Comparison of ENCODE assay signal across 15 cellular contexts in the genomic region with DNA sequence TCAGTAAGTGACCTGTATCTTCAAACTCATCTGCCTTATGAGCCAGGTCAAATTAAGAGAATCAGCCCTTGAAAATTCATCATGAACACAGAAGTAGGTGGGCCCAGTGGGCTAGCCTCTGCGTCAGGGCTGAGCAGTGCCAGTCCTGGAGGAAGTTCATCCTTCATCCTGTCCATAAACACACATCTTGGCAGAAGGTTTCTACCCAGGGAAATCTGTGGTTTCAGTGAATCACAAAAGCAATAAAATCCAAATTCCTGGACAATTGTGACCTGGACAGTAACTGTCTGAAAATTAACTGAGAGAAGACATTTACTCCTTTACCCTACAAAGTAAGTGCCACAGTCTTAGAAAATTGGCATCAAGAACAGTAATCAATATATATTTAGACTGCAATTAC.
DNase-seq lines count a peak whose midpoint lies in the region; ATAC-seq and TF ChIP-seq lines count a peak whose summit lies in the region.
"Had no signal": no experiment of that assay in that cellular context is flagged by ENCODE, and none has a peak within 500 bp of the region (broad histone marks: within the 10 kb centered on the region; RNA-seq: fewer than 3 reads in every experiment).

No MANE protein-coding gene starts in this region.

- in situ Hi-C loops in Panc1 (cut with HindIII; ENCODE audit: low pct_unique_long_range_greater_than_20kb, low sequenced_read_pairs) = no loop called here

- H3K4me1 ChIP-seq in Panc1 (ENCODE audit: control insufficient read depth, insufficient read depth, low read length) = peaks cover 17% of the 10 kb centered on the region
- H3K4me1 ChIP-seq: neural progenitor cell, spleen had no signal

- TF ChIP-seq CTCF in Panc1 (IDR thresholded peaks at IDR 0.05) = no peak
- no peak for TF ChIP-seq CTCF in epithelial cell of esophagus (IDR thresholded peaks at IDR 0.05; ENCODE audit: insufficient read depth, low read depth, low read length, missing control alignments)
- no peak for TF ChIP-seq CTCF in osteocyte (IDR thresholded peaks at IDR 0.05)

- peaks cover 31% of the 10 kb centered on the region for H3K4me1 Mint-ChIP-seq in osteocyte (ENCODE audit: unreplicated experiment)
- H3K4me1 Mint-ChIP-seq in activated CD4-positive, alpha-beta T cell treated with anti-CD3 and anti-CD28 coated beads, Interleukin-2, amount 10 ng/mL, durations not matched to agents 24 days and 14 days = peaks cover 7% of the 10 kb centered on the region
- H3K4me1 Mint-ChIP-seq: neural progenitor cell had no signal

- intact Hi-C loops in Panc1 (cut with micrococcal nuclease; ENCODE audit: unreplicated experiment) = no loop called here
- intact Hi-C loops in activated CD4-positive, alpha-beta T cell treated with anti-CD3 and anti-CD28 coated beads, Interleukin-2, amount 10 ng/mL, durations not matched to agents 24 days and 14 days (cut with micrococcal nuclease) = no loop called here

- no peak overlapping the region for H3K27ac ChIP-seq in Panc1 (ENCODE audit: low read length)
- H3K27ac ChIP-seq: esophagus squamous epithelium, neural progenitor cell, spleen, thyroid gland had no signal

- H3K36me3 Mint-ChIP-seq in osteocyte (ENCODE audit: unreplicated experiment) = no peaks in the 10 kb centered on the region
- peaks cover 6% of the 10 kb centered on the region for H3K36me3 Mint-ChIP-seq in activated CD4-positive, alpha-beta T cell treated with anti-CD3 and anti-CD28 coated beads, Interleukin-2, amount 10 ng/mL, durations not matched to agents 24 days and 14 days (ENCODE audit: low read depth)
- H3K36me3 Mint-ChIP-seq: neural progenitor cell had no signal

- H3K27ac Mint-ChIP-seq in osteocyte (ENCODE audit: unreplicated experiment) = peak overlapping the region; percentile 59
- H3K27ac Mint-ChIP-seq in activated CD4-positive, alpha-beta T cell treated with anti-CD3 and anti-CD28 coated beads, Interleukin-2, amount 10 ng/mL, durations not matched to agents 24 days and 14 days = no peak overlapping the region
- H3K27ac Mint-ChIP-seq: activated T-helper 2 cell treated with anti-CD3 and anti-CD28 coated beads, Interferon-gamma antibody, Interleukin-2, Interleukin-4, amounts not matched to agents 10 μg/mL and 5 μg/mL and 100 μg/mL, durations not matched to agents 14 hours and 24 hours and 36 hours; neural progenitor cell had no signal

- no peaks in the 10 kb centered on the region for H3K27me3 Mint-ChIP-seq in osteocyte (ENCODE audit: unreplicated experiment)
- H3K27me3 Mint-ChIP-seq in activated CD4-positive, alpha-beta T cell treated with anti-CD3 and anti-CD28 coated beads, Interleukin-2, amount 10 ng/mL, durations not matched to agents 24 days and 14 days = no peaks in the 10 kb centered on the region

- no peaks in the 10 kb centered on the region for H3K27me3 ChIP-seq in Panc1 (ENCODE audit: control insufficient read depth, insufficient read depth, low read length)
- H3K27me3 ChIP-seq: esophagus squamous epithelium, neural progenitor cell, spleen, thyroid gland had no signal

- H3K36me3 ChIP-seq in Panc1 (ENCODE audit: control insufficient read depth, insufficient read depth, low read length) = no peaks in the 10 kb centered on the region
- H3K36me3 ChIP-seq: neural progenitor cell, thyroid gland had no signal

- H3K9me3 ChIP-seq in Panc1 (ENCODE audit: control insufficient read depth, insufficient read depth, low read depth, low read length) = no peaks in the 10 kb centered on the region
- H3K9me3 ChIP-seq: esophagus squamous epithelium, spleen, thyroid gland had no signal

- ATAC-seq in Panc1 = peak; percentile 59; the same call in 1 of the 2 replicates
- ATAC-seq in HG02884 (IDR thresholded peaks at IDR 0.05; ENCODE audit: unreplicated experiment) = no peak

- CTCF ChIA-PET in Panc1 (lab: Charles Lee) = no interaction called here

- no peaks in the 10 kb centered on the region for H3K9me3 Mint-ChIP-seq in osteocyte (ENCODE audit: unreplicated experiment)
- H3K9me3 Mint-ChIP-seq in activated CD4-positive, alpha-beta T cell treated with anti-CD3 and anti-CD28 coated beads, Interleukin-2, amount 10 ng/mL, durations not matched to agents 24 days and 14 days = no peaks in the 10 kb centered on the region
- H3K9me3 Mint-ChIP-seq: activated T-helper 2 cell treated with anti-CD3 and anti-CD28 coated beads, Interferon-gamma antibody, Interleukin-2, Interleukin-4, amounts not matched to agents 10 μg/mL and 5 μg/mL and 100 μg/mL, durations not matched to agents 14 hours and 24 hours and 36 hours; neural progenitor cell had no signal

- no TSS peak for BruUV-seq in Panc1 (replicated peaks; lab: Mats Ljungman, UMichigan)

- peak; percentile 87 for DNase-seq in GM04503 (ENCODE audit: low read depth)
- DNase-seq in Panc1 (ENCODE audit: low read depth, low spot score) = no peak
- peak; percentile 43 for DNase-seq in epithelial cell of esophagus (ENCODE audit: low read depth)
- DNase-seq in osteocyte (ENCODE audit: extremely low spot score, unreplicated experiment) = no peak
- no peak for DNase-seq in activated CD4-positive, CD25-positive, alpha-beta regulatory T cell treated with anti-CD3 and anti-CD28 coated beads, Interleukin-2, amount 50 U/mL, for 72 hours
- no peak for DNase-seq in stimulated activated CD4-positive, alpha-beta T cell treated with anti-CD3 and anti-CD28 coated beads, Interleukin-4, amount 100 ng/mL, for 4 hours
- no peak for DNase-seq in activated CD4-positive, alpha-beta T cell treated with anti-CD3 and anti-CD28 coated beads, Interleukin-2, amount 10 ng/mL, durations not matched to agents 24 days and 14 days
- DNase-seq: esophagus squamous epithelium, left cardiac atrium, NCI-H1436 treated with DMSO at 0.1 percent for 48 hours, spleen, thyroid gland had no signal

- H3K4me3 ChIP-seq in Panc1 (ENCODE audit: low read depth in 2 of 2, low read length in 2 of 2) (no peak overlapping the region), epithelial cell of esophagus (ENCODE audit: low read length) (no peak overlapping the region)
- H3K4me3 ChIP-seq: esophagus squamous epithelium, neural progenitor cell, spleen, thyroid gland had no signal

- POLR2A ChIA-PET in Panc1 (lab: Charles Lee) = no interaction called here

- H3K4me3 Mint-ChIP-seq in osteocyte (ENCODE audit: unreplicated experiment) = no peak overlapping the region
- H3K4me3 Mint-ChIP-seq in activated CD4-positive, alpha-beta T cell treated with anti-CD3 and anti-CD28 coated beads, Interleukin-2, amount 10 ng/mL, durations not matched to agents 24 days and 14 days = no peak overlapping the region
- H3K4me3 Mint-ChIP-seq: neural progenitor cell had no signal

Comparison
In these comparisons a context has a peak if more than half of its experiments do, and no peak if none do; other contexts are left out.
1. DNase-seq: peak in GM04503 (single experiment) and epithelial cell of esophagus (single experiment); none in Panc1 (single experiment), osteocyte (single experiment), activated CD4-positive, CD25-positive, alpha-beta regulatory T cell treated with anti-CD3 and anti-CD28 coated beads, Interleukin-2, amount 50 U/mL, for 72 hours (single experiment), stimulated activated CD4-positive, alpha-beta T cell treated with anti-CD3 and anti-CD28 coated beads, Interleukin-4, amount 100 ng/mL, for 4 hours (0 of 2) and activated CD4-positive, alpha-beta T cell treated with anti-CD3 and anti-CD28 coated beads, Interleukin-2, amount 10 ng/mL, durations not matched to agents 24 days and 14 days (single experiment).